In genomic region chr14:24179961-24180726, GRCh38 we compare ENCODE assay signal across 8 cellular contexts. TPM values are rescaled to one million over a fixed set of nuclear protein-coding genes. Genes with fewer than 3 reads are reported as not detected.
A peak's percentile ranks its signal among the peaks of the same experiment; 100 is the strongest.
DNase-seq lines count a peak whose midpoint lies in the region; ATAC-seq, FAIRE-seq and TF ChIP-seq lines count a peak whose summit lies in the region.

No MANE protein-coding gene starts in this region.

- peaks cover 80% of the 10 kb centered on the region for H3K36me3 Mint-ChIP-seq in activated B cell treated with CpG ODN at 0.5 μM for 24 hours (ENCODE audit: low read depth)

- H3K27ac ChIP-seq in gastrocnemius medialis: peak overlapping the region; percentile 69 to 74 (median 70)

- no peak overlapping the region for H3K4me3 ChIP-seq in gastrocnemius medialis

- peaks cover 7% of the 10 kb centered on the region for H3K4me1 Mint-ChIP-seq in activated B cell treated with CpG ODN at 0.5 μM for 24 hours

- no peak for TF ChIP-seq CTCF in activated B cell treated with CpG ODN at 0.5 μM for 24 hours (IDR thresholded peaks at IDR 0.05)
- TF ChIP-seq CTCF in gastrocnemius medialis (IDR thresholded peaks at IDR 0.05 in 4 of 5, conservative IDR thresholded peaks at IDR 0.05 in 1 of 5): no peak

- CTCF ChIA-PET in activated B cell treated with CpG ODN at 0.5 μM for 24 hours (lab: Charles Lee): interaction anchor here (2.3 kb wide), 1 partner anchor 19 kb away, joined by 6 read pairs; the partner anchor contains the start of gene IRF9

- intact Hi-C loops in activated B cell treated with CpG ODN at 0.5 μM for 24 hours (cut with micrococcal nuclease) (no loop called here), Right ventricle myocardium superior (cut with DNase I) (no loop called here), gastrocnemius medialis (cut with DNase I; ENCODE audit: low total_unique reads) (no loop called here)

- H3K27ac Mint-ChIP-seq in activated B cell treated with CpG ODN at 0.5 μM for 24 hours: peak overlapping the region; percentile 71

- DNase-seq in GM12891 (ENCODE audit: insufficient read length, low spot score) (no peak), activated B cell treated with CpG ODN at 0.5 μM for 24 hours (no peak), Right ventricle myocardium superior (peak; percentile 25), gastrocnemius medialis (no peak), NCI-H1436 treated with DMSO at 0.1 percent for 48 hours (lab: John Stamatoyannopoulos, UW) (no peak), GM19240 (ENCODE audit: insufficient read length, low spot score) (no peak)

- H3K9me3 Mint-ChIP-seq in activated B cell treated with CpG ODN at 0.5 μM for 24 hours: no peaks in the 10 kb centered on the region

- in situ Hi-C loops in gastrocnemius medialis (cut with MboI; ENCODE audit: low sequenced_read_pairs in 4 of 4): no loop called here

- H3K27me3 ChIP-seq in gastrocnemius medialis: no peaks in the 10 kb centered on the region

- peaks cover 0 to 66% of the 10 kb centered on the region in 2 donors for H3K36me3 ChIP-seq in gastrocnemius medialis

- H3K4me1 ChIP-seq in gastrocnemius medialis: peaks cover 9 to 13% of the 10 kb centered on the region in 2 donors

- ATAC-seq in activated B cell treated with CpG ODN at 0.5 μM for 24 hours (ENCODE audit: low read depth): no peak
- ATAC-seq in Right ventricle myocardium superior (ENCODE audit: poor library complexity): peak; percentile 50
- ATAC-seq in gastrocnemius medialis: peak; percentile 88 to 93
- no peak for ATAC-seq in GM21723 (IDR thresholded peaks at IDR 0.05; ENCODE audit: unreplicated experiment)
- no peak for ATAC-seq in HG02623 (IDR thresholded peaks at IDR 0.05; ENCODE audit: unreplicated experiment)

- no peaks in the 10 kb centered on the region for H3K9me3 ChIP-seq in gastrocnemius medialis

- no peak overlapping the region for H3K4me3 Mint-ChIP-seq in activated B cell treated with CpG ODN at 0.5 μM for 24 hours

- no peak for FAIRE-seq in GM12891 (lab: Jason Lieb, UNC)

- no peaks in the 10 kb centered on the region for H3K27me3 Mint-ChIP-seq in activated B cell treated with CpG ODN at 0.5 μM for 24 hours

- POLR2A ChIA-PET in activated B cell treated with CpG ODN at 0.5 μM for 24 hours (lab: Charles Lee): interaction anchor here (1.0 to 2.0 kb wide), 4 partner anchors 9 to 33 kb away, joined by 3 to 16 read pairs (median 8); partner anchors contain the start of genes CHMP4A, IPO4, IRF9 and TM9SF1

- no peak for TF ChIP-seq POLR2A in GM12891 (IDR thresholded peaks at IDR 0.05; ENCODE audit: low read depth, low read length)
- TF ChIP-seq POLR2A in gastrocnemius medialis (IDR thresholded peaks at IDR 0.05): no peak

TF ChIP-seq in GM12891, 5 proteins besides CTCF, POLR2A, EP300 and RAD21:
- TF ChIP-seq POU2F2 (IDR thresholded peaks at IDR 0.05; ENCODE audit: low read depth, low read length) (0 out of 2 replicates have a peak, but pooled peaks have one; percentile 25), POLR2AphosphoS5 (IDR thresholded peaks at IDR 0.05; ENCODE audit: low read depth, low read length) (no peak)

RNA-seq across cellular contexts. Expression of gene REC8, which starts 8.3 kb away (rescaled TPM):
- 55.7 TPM for polyA plus RNA-seq in GM12891 (2012; ENCODE audit: low read depth, missing spikeins)
- total RNA-seq in activated B cell treated with CpG ODN at 0.5 μM for 24 hours (27.0 and 35.3 TPM in 2 replicates), Right ventricle myocardium superior (1.7 TPM), gastrocnemius medialis (1 to 10 TPM in 1 of 4 donors, under 1 TPM in 2, not detected in 1; 0.27 to 3.1 (median 0.82) TPM)

RNA-seq across cellular contexts. Expression of gene IPO4, which starts 8.5 kb away (rescaled TPM):
- 37.2 TPM for polyA plus RNA-seq in GM12891 (2012; ENCODE audit: low read depth, missing spikeins)
- total RNA-seq in activated B cell treated with CpG ODN at 0.5 μM for 24 hours (76.4 and 80.3 TPM in 2 replicates), Right ventricle myocardium superior (10.5 TPM), gastrocnemius medialis (10 to 100 TPM; 35.7 to 73.2 (median 55.4) TPM)

RNA-seq across cellular contexts. Expression of gene TM9SF1, which starts 15.1 kb away (rescaled TPM):
- polyA plus RNA-seq in GM12891 (2012; ENCODE audit: low read depth, missing spikeins): 14.7 TPM
- total RNA-seq in activated B cell treated with CpG ODN at 0.5 μM for 24 hours (24.5 and 26.3 TPM in 2 replicates), Right ventricle myocardium superior (19.2 TPM), gastrocnemius medialis (10 to 100 TPM; 31.4 to 46.4 (median 36.7) TPM)

RNA-seq across cellular contexts. Expression of gene IRF9, which starts 19.1 kb away (rescaled TPM):
- 115 TPM for polyA plus RNA-seq in GM12891 (2012; ENCODE audit: low read depth, missing spikeins)
- total RNA-seq in activated B cell treated with CpG ODN at 0.5 μM for 24 hours (221 and 229 TPM in 2 replicates), Right ventricle myocardium superior (24.0 TPM), gastrocnemius medialis (10 to 100 TPM in 3 of 4 donors, 1 to 10 TPM in 1; 6.5 to 36.7 (median 11.9) TPM)

RNA-seq across cellular contexts. Expression of gene TSSK4, which starts 25.4 kb away (rescaled TPM):
- 2.0 TPM for polyA plus RNA-seq in GM12891 (2012; ENCODE audit: low read depth, missing spikeins)
- total RNA-seq in activated B cell treated with CpG ODN at 0.5 μM for 24 hours (0.66 and 0.98 TPM in 2 replicates), Right ventricle myocardium superior (not detected), gastrocnemius medialis (not detected)

Comparison
In these comparisons a context has a peak if more than half of its experiments do, and no peak if none do; other contexts are left out.
1. ATAC-seq: peak in Right ventricle myocardium superior (single experiment) and gastrocnemius medialis (2 of 2); none in activated B cell treated with CpG ODN at 0.5 μM for 24 hours (single experiment), GM21723 (single experiment) and HG02623 (single experiment).